Comparison of ENCODE assay signal across 9 cellular contexts in genomic region chr3:11603628-11604027, GRCh38. TPM values are rescaled to one million over a fixed set of nuclear protein-coding genes. Genes with fewer than 3 reads are reported as not detected.
DNase-seq lines count a peak whose midpoint lies in the region; ATAC-seq and TF ChIP-seq lines count a peak whose summit lies in the region.
"Had no signal": no experiment of that assay in that cellular context is flagged by ENCODE, and none has a peak within 500 bp of the region (broad histone marks: within the 10 kb centered on the region; RNA-seq: fewer than 3 reads in every experiment).

No MANE protein-coding gene starts in this region.

- H3K4me1 ChIP-seq in thyroid gland = peaks cover 10 to 56% of the 10 kb centered on the region in 2 donors

- no peak for ATAC-seq in memory B cell (ENCODE audit: low read depth)
- ATAC-seq in GM18909 (IDR thresholded peaks at IDR 0.05; ENCODE audit: poor library complexity, unreplicated experiment) = no peak

- peaks cover 12% of the 10 kb centered on the region for H3K36me3 Mint-ChIP-seq in memory B cell

- 58 to 70% methylated on average over 9 of the region's 9 CpGs for WGBS in thyroid gland, 2 donors

- intact Hi-C loops in thyroid gland (cut with DNase I) = no loop called here

- no peaks in the 10 kb centered on the region for H3K9me3 ChIP-seq in thyroid gland

- no peak overlapping the region for H3K4me3 Mint-ChIP-seq in memory B cell

- no peak for TF ChIP-seq POLR2A in thyroid gland (IDR thresholded peaks at IDR 0.05)

- no peaks in the 10 kb centered on the region for H3K27me3 Mint-ChIP-seq in memory B cell

- no peak overlapping the region for H3K4me3 ChIP-seq in thyroid gland (replicated peaks in 1 of 3)

- no peak for TF ChIP-seq CTCF in thyroid gland (IDR thresholded peaks at IDR 0.05)

- DNase-seq in NAMALWA (ENCODE audit: low spot score) (peak; percentile 59), memory B cell (ENCODE audit: low spot score in 2 of 2) (no peak), thyroid gland (no peak), globus pallidus (ENCODE audit: low spot score) (no peak), HPDE6-E6E7 (ENCODE audit: extremely low spot score) (no peak), NCI-H1930 (lab: John Stamatoyannopoulos, UW) (no peak)
- DNase-seq: NCI-H524 treated with DMSO at 0.1 percent for 48 hours had no signal

- H3K4me1 Mint-ChIP-seq in memory B cell = peaks cover 35% of the 10 kb centered on the region

- peak overlapping the region; percentile 95 for H3K27ac Mint-ChIP-seq in memory B cell

- H3K9me3 Mint-ChIP-seq in memory B cell = no peaks in the 10 kb centered on the region

- no peaks in the 10 kb centered on the region for H3K27me3 ChIP-seq in thyroid gland

- H3K36me3 ChIP-seq in thyroid gland = peaks cover 6 to 10% of the 10 kb centered on the region in 2 donors

- peak overlapping the region; percentile 57 for H3K27ac ChIP-seq in cingulate gyrus (ENCODE audit: low read depth, low read length)
- peak overlapping the region in 2 of 3 donors; percentile 60 to 66 for H3K27ac ChIP-seq in thyroid gland

RNA-seq across cellular contexts. Expression of gene VGLL4, which starts 40.1 kb away (rescaled TPM):
- total RNA-seq in thyroid gland = 100 to 1,000 TPM in 3 of 4 donors, 10 to 100 TPM in 1; 96.0 to 142 (median 131) TPM
